In the genomic region with DNA sequence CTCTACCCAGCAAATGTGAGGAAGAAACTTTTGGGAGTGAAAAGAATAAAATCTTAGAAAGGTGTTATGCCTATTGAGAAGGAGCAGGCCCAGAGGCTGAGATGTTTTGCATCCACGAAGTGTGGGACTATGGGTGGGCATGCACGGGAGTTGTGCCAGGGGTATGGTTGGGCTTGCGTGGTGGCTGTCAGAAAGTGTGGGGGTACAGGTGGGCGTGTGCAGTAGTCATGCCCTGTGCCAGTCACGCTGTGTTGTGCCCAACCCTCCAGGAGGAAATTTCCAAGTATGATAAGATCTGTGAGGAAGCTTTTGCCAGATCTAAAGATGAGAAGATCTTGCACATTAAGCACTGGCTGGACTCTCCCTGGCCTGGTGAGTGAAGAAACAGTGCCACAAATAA, we compare ENCODE assay signal across 24 cellular contexts.
"Had no signal": no experiment of that assay in that cellular context is flagged by ENCODE, and none has a peak within 500 bp of the region (broad histone marks: within the 10 kb centered on the region; RNA-seq: fewer than 3 reads in every experiment).

No MANE protein-coding gene starts in this region.

- H3K4me1 ChIP-seq: adrenal gland, colonic mucosa, esophagus squamous epithelium, gastroesophageal sphincter, sigmoid colon had no signal

- H3K27ac ChIP-seq: adrenal gland, colonic mucosa, esophagus squamous epithelium, gastroesophageal sphincter, sigmoid colon, thyroid gland had no signal

- H3K27me3 ChIP-seq: adrenal gland, colonic mucosa, esophagus squamous epithelium, gastroesophageal sphincter, heart left ventricle, sigmoid colon, thyroid gland had no signal

- H3K9me3 ChIP-seq: adrenal gland, colonic mucosa, esophagus squamous epithelium, gastroesophageal sphincter, sigmoid colon, thyroid gland had no signal

- ATAC-seq: activated CD8-positive, alpha-beta memory T cell treated with anti-CD3 and anti-CD28 coated beads, Interleukin-2, amount 10 ng/mL, durations not matched to agents 7 days and 5 days; activated CD8-positive, alpha-beta T cell treated with anti-CD3 and anti-CD28 coated beads for 36 hours; gastroesophageal sphincter; heart left ventricle; left cardiac atrium had no signal

- H3K27me3 Mint-ChIP-seq: activated CD8-positive, alpha-beta memory T cell treated with anti-CD3 and anti-CD28 coated beads, Interleukin-2, amount 10 ng/mL, durations not matched to agents 7 days and 5 days; activated CD8-positive, alpha-beta T cell treated with anti-CD3 and anti-CD28 coated beads for 36 hours; activated naive CD4-positive, alpha-beta T cell treated with anti-CD3 and anti-CD28 coated beads, Interleukin-2, amount 50 U/mL, for 24 hours; central memory CD8-positive, alpha-beta T cell had no signal

- H3K4me3 ChIP-seq: adrenal gland, colonic mucosa, esophagus squamous epithelium, gastroesophageal sphincter, sigmoid colon, smooth muscle cell, thyroid gland had no signal

- H3K9me3 Mint-ChIP-seq: activated naive CD4-positive, alpha-beta T cell treated with anti-CD3 and anti-CD28 coated beads, Interleukin-2, amount 50 U/mL, for 24 hours; central memory CD8-positive, alpha-beta T cell had no signal

- DNase-seq: activated CD4-positive, alpha-beta T cell treated with anti-CD3 and anti-CD28 coated beads for 48 hours; activated CD4-positive, CD25-positive, alpha-beta regulatory T cell; activated CD8-positive, alpha-beta memory T cell treated with anti-CD3 and anti-CD28 coated beads, Interleukin-2, amount 10 ng/mL, durations not matched to agents 7 days and 5 days; activated CD8-positive, alpha-beta T cell treated with anti-CD3 and anti-CD28 coated beads for 36 hours; activated gamma-delta T cell treated with Interleukin-2 at 50 U/mL for 16 hours; activated T-cell treated with anti-CD3 and anti-CD28 coated beads for 4 hours; colonic mucosa; endodermal cell; esophagus squamous epithelium; islet precursor cell; left cardiac atrium; mesenchymal stem cell; sigmoid colon; stimulated activated CD4-positive, alpha-beta T cell treated with anti-CD3 and anti-CD28 coated beads, Interleukin-2, amount 100 ng/mL, for 48 hours; stimulated activated naive CD4-positive, alpha-beta T cell treated with Interleukin-2 at 50 U/mL for 16 hours; thyroid gland had no signal

- H3K27ac Mint-ChIP-seq: activated CD8-positive, alpha-beta memory T cell treated with anti-CD3 and anti-CD28 coated beads, Interleukin-2, amount 10 ng/mL, durations not matched to agents 7 days and 5 days; activated CD8-positive, alpha-beta T cell treated with anti-CD3 and anti-CD28 coated beads for 36 hours; activated naive CD4-positive, alpha-beta T cell treated with anti-CD3 and anti-CD28 coated beads, Interleukin-2, amount 50 U/mL, for 24 hours; endodermal cell; nephron; T-helper 1 cell treated with Interleukin-12 subunit alpha and Interleukin-12 subunit beta and Interleukin-4 antibody, amounts not matched to agents 30 μg/mL and 1 μg/mL, for 36 hours had no signal

- H3K4me1 Mint-ChIP-seq: activated naive CD4-positive, alpha-beta T cell treated with anti-CD3 and anti-CD28 coated beads, Interleukin-2, amount 50 U/mL, for 24 hours; endodermal cell; nephron had no signal

- H3K4me3 Mint-ChIP-seq: activated CD8-positive, alpha-beta memory T cell treated with anti-CD3 and anti-CD28 coated beads, Interleukin-2, amount 10 ng/mL, durations not matched to agents 7 days and 5 days; activated CD8-positive, alpha-beta T cell treated with anti-CD3 and anti-CD28 coated beads for 36 hours; activated naive CD4-positive, alpha-beta T cell treated with anti-CD3 and anti-CD28 coated beads, Interleukin-2, amount 50 U/mL, for 24 hours; central memory CD8-positive, alpha-beta T cell; endodermal cell; nephron; T-helper 1 cell treated with Interleukin-12 subunit alpha and Interleukin-12 subunit beta and Interleukin-4 antibody, amounts not matched to agents 30 μg/mL and 1 μg/mL, for 36 hours had no signal
